1 cellular context compared by ENCODE assay signal in genomic region chr3:126167550-126167949, GRCh38.
A peak's percentile ranks its signal among the peaks of the same experiment; 100 is the strongest.
TF ChIP-seq lines count a peak whose summit lies in the region.

No MANE protein-coding gene starts in this region.

TF ChIP-seq in HepG2, 621 proteins besides CTCF, POLR2A, EP300 and RAD21 (continued from another document):
- TF ChIP-seq CEBPB (IDR thresholded peaks at IDR 0.05; ENCODE audit: borderline replicate concordance, low read depth, low read length): peak; percentile 37; the same call in 1 of the 2 replicates
- TF ChIP-seq CEBPG (CRISPR knock-in tag; IDR thresholded peaks at IDR 0.05): 0 out of 2 replicates have a peak, but pooled peaks have one; percentile 47
- peak; percentile 68 for TF ChIP-seq ZEB1 (IDR thresholded peaks at IDR 0.05; ENCODE audit: insufficient replicate concordance, low read depth)
TF ChIP-seq in HepG2: peak in this region for 3.
